1 cellular context compared by ENCODE assay signal in genomic region chr11:16410479-16410878, GRCh38.
TF ChIP-seq lines count a peak whose summit lies in the region.

No MANE protein-coding gene starts in this region.

TF ChIP-seq in K562, 482 proteins besides CTCF, POLR2A, EP300 and RAD21 (continued from another document):
- TF ChIP-seq HMGXB4 (CRISPR knock-in tag; IDR thresholded peaks at IDR 0.05) (no peak), TEAD4 (IDR thresholded peaks at IDR 0.05; ENCODE audit: low read length) (no peak), TEAD4 (CRISPR knock-in tag; IDR thresholded peaks at IDR 0.05; ENCODE audit: borderline replicate concordance) (no peak), GATAD2B (IDR thresholded peaks at IDR 0.05; ENCODE audit: borderline replicate concordance) (no peak), MYNN (IDR thresholded peaks at IDR 0.05) (no peak), MYNN (CRISPR knock-in tag; IDR thresholded peaks at IDR 0.05) (no peak), DACH1 (IDR thresholded peaks at IDR 0.05; ENCODE audit: partially characterized antibody) (no peak), RBM17 (IDR thresholded peaks at IDR 0.05; ENCODE audit: borderline replicate concordance, low read depth, low read length) (no peak), ATF3 (IDR thresholded peaks at IDR 0.05) (peak; percentile 30; the same call in 1 of the 2 replicates), ATF3 (CRISPR knock-in tag; conservative IDR thresholded peaks at IDR 0.05) (no peak), ZNF696 (CRISPR knock-in tag; conservative IDR thresholded peaks at IDR 0.05) (no peak), SMAD4 (CRISPR knock-in tag; conservative IDR thresholded peaks at IDR 0.05) (no peak), ZC3H8 (IDR thresholded peaks at IDR 0.05) (no peak), GATA2 (CRISPR knock-in tag; IDR thresholded peaks at IDR 0.05) (no peak), MAFK (IDR thresholded peaks at IDR 0.05; ENCODE audit: low read length) (no peak), KLF16 (IDR thresholded peaks at IDR 0.05) (no peak), SMARCB1 (IDR thresholded peaks at IDR 0.05; ENCODE audit: insufficient read length, low read depth) (no peak), XRCC5 (IDR thresholded peaks at IDR 0.05; ENCODE audit: low read depth, low read length) (no peak), PRMT5 (CRISPR knock-in tag; IDR thresholded peaks at IDR 0.05) (no peak), HLTF (IDR thresholded peaks at IDR 0.05) (no peak), POLR2AphosphoS2 (IDR thresholded peaks at IDR 0.05; ENCODE audit: low read length) (no peak), MECOM (CRISPR knock-in tag; IDR thresholded peaks at IDR 0.05) (no peak), HOXB6 (CRISPR knock-in tag; IDR thresholded peaks at IDR 0.05; ENCODE audit: borderline replicate concordance) (no peak), KDM1A (IDR thresholded peaks at IDR 0.05) (peak in 1 of 2 experiments; percentile 32; a peak in 1 of 4 replicates), NBN (IDR thresholded peaks at IDR 0.05; ENCODE audit: low read depth) (no peak), ZNF384 (IDR thresholded peaks at IDR 0.05; ENCODE audit: low read depth, low read length) (peak; percentile 41; the same call in 1 of the 2 replicates)
- TF ChIP-seq, protein P1, sequence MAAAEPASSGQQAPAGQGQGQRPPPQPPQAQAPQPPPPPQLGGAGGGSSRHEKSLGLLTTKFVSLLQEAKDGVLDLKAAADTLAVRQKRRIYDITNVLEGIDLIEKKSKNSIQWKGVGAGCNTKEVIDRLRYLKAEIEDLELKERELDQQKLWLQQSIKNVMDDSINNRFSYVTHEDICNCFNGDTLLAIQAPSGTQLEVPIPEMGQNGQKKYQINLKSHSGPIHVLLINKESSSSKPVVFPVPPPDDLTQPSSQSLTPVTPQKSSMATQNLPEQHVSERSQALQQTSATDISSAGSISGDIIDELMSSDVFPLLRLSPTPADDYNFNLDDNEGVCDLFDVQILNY (CRISPR knock-in tag; IDR thresholded peaks at IDR 0.05): no peak
- TF ChIP-seq, protein P2, sequence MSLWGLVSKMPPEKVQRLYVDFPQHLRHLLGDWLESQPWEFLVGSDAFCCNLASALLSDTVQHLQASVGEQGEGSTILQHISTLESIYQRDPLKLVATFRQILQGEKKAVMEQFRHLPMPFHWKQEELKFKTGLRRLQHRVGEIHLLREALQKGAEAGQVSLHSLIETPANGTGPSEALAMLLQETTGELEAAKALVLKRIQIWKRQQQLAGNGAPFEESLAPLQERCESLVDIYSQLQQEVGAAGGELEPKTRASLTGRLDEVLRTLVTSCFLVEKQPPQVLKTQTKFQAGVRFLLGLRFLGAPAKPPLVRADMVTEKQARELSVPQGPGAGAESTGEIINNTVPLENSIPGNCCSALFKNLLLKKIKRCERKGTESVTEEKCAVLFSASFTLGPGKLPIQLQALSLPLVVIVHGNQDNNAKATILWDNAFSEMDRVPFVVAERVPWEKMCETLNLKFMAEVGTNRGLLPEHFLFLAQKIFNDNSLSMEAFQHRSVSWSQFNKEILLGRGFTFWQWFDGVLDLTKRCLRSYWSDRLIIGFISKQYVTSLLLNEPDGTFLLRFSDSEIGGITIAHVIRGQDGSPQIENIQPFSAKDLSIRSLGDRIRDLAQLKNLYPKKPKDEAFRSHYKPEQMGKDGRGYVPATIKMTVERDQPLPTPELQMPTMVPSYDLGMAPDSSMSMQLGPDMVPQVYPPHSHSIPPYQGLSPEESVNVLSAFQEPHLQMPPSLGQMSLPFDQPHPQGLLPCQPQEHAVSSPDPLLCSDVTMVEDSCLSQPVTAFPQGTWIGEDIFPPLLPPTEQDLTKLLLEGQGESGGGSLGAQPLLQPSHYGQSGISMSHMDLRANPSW (CRISPR knock-in tag; IDR thresholded peaks at IDR 0.05): no peak
TF ChIP-seq in K562: peak in this region for 3.
